ENCODE assay signal across 1 cellular context in the genomic region with DNA sequence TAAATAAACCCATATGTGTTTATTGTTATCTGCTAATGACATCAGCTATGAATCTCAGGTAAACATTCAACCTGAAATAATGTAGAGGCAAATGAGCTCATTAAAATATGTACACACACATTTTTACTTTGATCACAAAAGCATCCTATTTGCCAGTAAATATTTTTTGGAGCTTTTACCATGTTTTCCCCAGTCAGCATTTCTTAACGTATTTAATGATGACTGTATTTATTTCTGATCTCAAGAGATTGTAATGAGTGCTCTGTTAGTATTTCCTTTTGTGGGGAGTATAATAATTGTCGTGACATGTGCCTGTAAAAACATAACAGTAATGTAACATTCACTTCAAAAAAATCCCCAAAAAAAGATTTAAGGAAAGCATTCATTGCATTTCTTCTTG.
TF ChIP-seq lines count a peak whose summit lies in the region.

No MANE protein-coding gene starts in this region.

TF ChIP-seq in SK-N-SH, 30 proteins besides CTCF, POLR2A, EP300 and RAD21 (continued from another document):
- TF ChIP-seq FOSL2 (IDR thresholded peaks at IDR 0.05; ENCODE audit: borderline replicate concordance, low read depth) (no peak), TEAD4 (IDR thresholded peaks at IDR 0.05; ENCODE audit: borderline replicate concordance, insufficient read depth) (no peak), EZH2phosphoT487 (IDR thresholded peaks at IDR 0.05; ENCODE audit: borderline replicate concordance, low read depth) (no peak), YY1 (IDR thresholded peaks at IDR 0.05; ENCODE audit: low read depth) (no peak), NFIC (IDR thresholded peaks at IDR 0.05; ENCODE audit: borderline replicate concordance) (no peak), GATA2 (CRISPR knock-in tag; IDR thresholded peaks at IDR 0.05) (no peak), POLR2AphosphoS5 (IDR thresholded peaks at IDR 0.05; ENCODE audit: low read depth, low read length) (no peak), CHD2 (IDR thresholded peaks at IDR 0.05; ENCODE audit: low read length, partially characterized antibody) (no peak), GABPA (IDR thresholded peaks at IDR 0.05; ENCODE audit: low read depth) (no peak)
